In the genomic region with DNA sequence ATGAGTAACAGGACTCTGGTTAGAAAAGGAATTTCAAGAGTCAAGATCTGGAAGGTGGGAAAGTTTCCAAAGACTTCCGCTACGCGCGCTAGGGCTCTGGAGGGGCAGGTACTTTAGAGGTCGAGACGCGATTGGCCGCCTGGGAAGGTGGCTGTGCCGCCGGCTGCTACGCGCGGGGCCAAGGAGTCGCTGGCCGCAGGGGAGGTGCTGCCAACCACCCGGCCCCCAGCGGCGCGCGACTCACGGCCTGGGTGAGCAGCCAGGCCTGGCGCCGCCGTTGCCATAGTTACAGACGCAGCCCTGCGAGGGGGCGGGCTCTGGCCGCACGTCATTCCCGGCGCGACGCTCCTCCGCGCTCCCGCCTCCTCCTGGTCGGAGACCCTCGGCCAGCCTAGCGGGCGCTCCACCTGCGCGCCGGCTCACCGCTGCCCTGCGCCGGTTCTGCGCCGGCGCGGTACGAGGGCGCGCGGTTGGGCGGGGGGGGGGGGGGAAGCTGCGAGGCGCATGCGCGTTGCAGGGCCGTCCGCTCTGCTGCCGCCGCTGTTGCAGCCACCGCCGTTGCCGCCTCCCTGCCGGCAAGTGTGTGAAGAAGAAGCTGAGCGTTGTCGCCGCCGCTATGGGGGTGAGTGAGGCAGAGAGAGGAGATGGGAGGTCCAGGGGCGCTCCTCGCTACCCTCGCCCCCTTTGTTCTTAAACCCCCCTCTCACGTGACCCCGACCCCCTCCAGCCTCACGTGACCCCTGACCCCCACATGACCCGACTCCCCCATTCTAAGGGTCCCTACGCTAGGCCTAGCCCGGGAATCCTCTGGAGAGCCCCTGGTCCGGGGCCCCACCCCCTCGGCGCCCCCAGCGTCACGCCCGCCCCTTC, we compare ENCODE assay signal across 1 cellular context.
TF ChIP-seq lines count a peak whose summit lies in the region.

A gene (plus strand): TSS at position 522 of the 870 bp plus-strand sequence. CDS start 95 bp downstream, at position 617.

TF ChIP-seq in K562, 482 proteins besides CTCF, POLR2A, EP300 and RAD21 (continued from another document and continues in another):
- TF ChIP-seq, protein P1, sequence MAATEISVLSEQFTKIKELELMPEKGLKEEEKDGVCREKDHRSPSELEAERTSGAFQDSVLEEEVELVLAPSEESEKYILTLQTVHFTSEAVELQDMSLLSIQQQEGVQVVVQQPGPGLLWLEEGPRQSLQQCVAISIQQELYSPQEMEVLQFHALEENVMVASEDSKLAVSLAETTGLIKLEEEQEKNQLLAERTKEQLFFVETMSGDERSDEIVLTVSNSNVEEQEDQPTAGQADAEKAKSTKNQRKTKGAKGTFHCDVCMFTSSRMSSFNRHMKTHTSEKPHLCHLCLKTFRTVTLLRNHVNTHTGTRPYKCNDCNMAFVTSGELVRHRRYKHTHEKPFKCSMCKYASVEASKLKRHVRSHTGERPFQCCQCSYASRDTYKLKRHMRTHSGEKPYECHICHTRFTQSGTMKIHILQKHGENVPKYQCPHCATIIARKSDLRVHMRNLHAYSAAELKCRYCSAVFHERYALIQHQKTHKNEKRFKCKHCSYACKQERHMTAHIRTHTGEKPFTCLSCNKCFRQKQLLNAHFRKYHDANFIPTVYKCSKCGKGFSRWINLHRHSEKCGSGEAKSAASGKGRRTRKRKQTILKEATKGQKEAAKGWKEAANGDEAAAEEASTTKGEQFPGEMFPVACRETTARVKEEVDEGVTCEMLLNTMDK (IDR thresholded peaks at IDR 0.05; ENCODE audit: borderline replicate concordance, insufficient read depth, low read depth, low read length, poor library complexity, severe bottlenecking), result no peak
- TF ChIP-seq CCAR2 (IDR thresholded peaks at IDR 0.05; ENCODE audit: low read depth, low read length) (no peak), RCOR1 (IDR thresholded peaks at IDR 0.05; ENCODE audit: borderline replicate concordance in 1 of 2, low read depth in 2 of 2, low read length in 2 of 2) (no peak), ZNF586 (CRISPR knock-in tag; conservative IDR thresholded peaks at IDR 0.05) (no peak), KDM1A (IDR thresholded peaks at IDR 0.05) (no peak), SETDB1 (IDR thresholded peaks at IDR 0.05; ENCODE audit: low read length) (no peak), CBFA2T2 (conservative IDR thresholded peaks at IDR 0.05) (peak; percentile 75), YBX1 (IDR thresholded peaks at IDR 0.05) (no peak), HNRNPH1 (optimal IDR thresholded peaks at IDR 0.05; ENCODE audit: low read depth, low read length) (no peak), CREM (IDR thresholded peaks at IDR 0.05; ENCODE audit: low read depth) (peak; percentile 99), XRCC3 (IDR thresholded peaks at IDR 0.05) (no peak), MTA1 (IDR thresholded peaks at IDR 0.05; ENCODE audit: borderline replicate concordance) (peak; percentile 97), EP400 (IDR thresholded peaks at IDR 0.05) (peak; percentile 21; the same call in 1 of the 2 replicates), SMARCA4 (IDR thresholded peaks at IDR 0.05) (no peak), SMC3 (conservative IDR thresholded peaks at IDR 0.05; ENCODE audit: insufficient read depth, low read depth, low read length) (no peak), CBX1 (IDR thresholded peaks at IDR 0.05; ENCODE audit: low read depth) (no peak), NEUROD1 (IDR thresholded peaks at IDR 0.05; ENCODE audit: borderline replicate concordance, low read depth, low read length, partially characterized antibody) (peak; percentile 37), BDP1 (IDR thresholded peaks at IDR 0.05; ENCODE audit: insufficient read depth, insufficient read length) (no peak), FOSL1 (tag; conservative IDR thresholded peaks at IDR 0.05) (no peak), ZNF212 (CRISPR knock-in tag; IDR thresholded peaks at IDR 0.05) (no peak), GTF2A2 (tag; IDR thresholded peaks at IDR 0.05) (no peak), MEF2D (tag; conservative IDR thresholded peaks at IDR 0.05; ENCODE audit: low read depth) (no peak), FOXK2 (conservative IDR thresholded peaks at IDR 0.05 in 1 of 2, IDR thresholded peaks at IDR 0.05 in 1 of 2; ENCODE audit: low read depth in 2 of 2) (no peak), NR3C1 (CRISPR knock-in tag; IDR thresholded peaks at IDR 0.05) (no peak), ZNF24 (IDR thresholded peaks at IDR 0.05) (0 out of 2 replicates have a peak, but pooled peaks have one; percentile 47), ZC3H8 (IDR thresholded peaks at IDR 0.05) (no peak), FOXJ2 (tag; IDR thresholded peaks at IDR 0.05) (no peak), LCOR (CRISPR knock-in tag; IDR thresholded peaks at IDR 0.05) (no peak), NBN (IDR thresholded peaks at IDR 0.05; ENCODE audit: low read depth) (no peak), NCOA1 (IDR thresholded peaks at IDR 0.05; ENCODE audit: low read depth) (no peak)
- TF ChIP-seq, protein P2, sequence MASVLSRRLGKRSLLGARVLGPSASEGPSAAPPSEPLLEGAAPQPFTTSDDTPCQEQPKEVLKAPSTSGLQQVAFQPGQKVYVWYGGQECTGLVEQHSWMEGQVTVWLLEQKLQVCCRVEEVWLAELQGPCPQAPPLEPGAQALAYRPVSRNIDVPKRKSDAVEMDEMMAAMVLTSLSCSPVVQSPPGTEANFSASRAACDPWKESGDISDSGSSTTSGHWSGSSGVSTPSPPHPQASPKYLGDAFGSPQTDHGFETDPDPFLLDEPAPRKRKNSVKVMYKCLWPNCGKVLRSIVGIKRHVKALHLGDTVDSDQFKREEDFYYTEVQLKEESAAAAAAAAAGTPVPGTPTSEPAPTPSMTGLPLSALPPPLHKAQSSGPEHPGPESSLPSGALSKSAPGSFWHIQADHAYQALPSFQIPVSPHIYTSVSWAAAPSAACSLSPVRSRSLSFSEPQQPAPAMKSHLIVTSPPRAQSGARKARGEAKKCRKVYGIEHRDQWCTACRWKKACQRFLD (CRISPR knock-in tag; IDR thresholded peaks at IDR 0.05), result no peak
- TF ChIP-seq, protein P3, sequence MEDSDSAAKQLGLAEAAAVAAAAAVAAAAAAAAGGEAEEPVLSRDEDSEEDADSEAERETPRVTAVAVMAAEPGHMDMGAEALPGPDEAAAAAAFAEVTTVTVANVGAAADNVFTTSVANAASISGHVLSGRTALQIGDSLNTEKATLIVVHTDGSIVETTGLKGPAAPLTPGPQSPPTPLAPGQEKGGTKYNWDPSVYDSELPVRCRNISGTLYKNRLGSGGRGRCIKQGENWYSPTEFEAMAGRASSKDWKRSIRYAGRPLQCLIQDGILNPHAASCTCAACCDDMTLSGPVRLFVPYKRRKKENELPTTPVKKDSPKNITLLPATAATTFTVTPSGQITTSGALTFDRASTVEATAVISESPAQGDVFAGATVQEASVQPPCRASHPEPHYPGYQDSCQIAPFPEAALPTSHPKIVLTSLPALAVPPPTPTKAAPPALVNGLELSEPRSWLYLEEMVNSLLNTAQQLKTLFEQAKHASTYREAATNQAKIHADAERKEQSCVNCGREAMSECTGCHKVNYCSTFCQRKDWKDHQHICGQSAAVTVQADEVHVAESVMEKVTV (CRISPR knock-in tag; IDR thresholded peaks at IDR 0.05), result no peak
- TF ChIP-seq, protein P4, sequence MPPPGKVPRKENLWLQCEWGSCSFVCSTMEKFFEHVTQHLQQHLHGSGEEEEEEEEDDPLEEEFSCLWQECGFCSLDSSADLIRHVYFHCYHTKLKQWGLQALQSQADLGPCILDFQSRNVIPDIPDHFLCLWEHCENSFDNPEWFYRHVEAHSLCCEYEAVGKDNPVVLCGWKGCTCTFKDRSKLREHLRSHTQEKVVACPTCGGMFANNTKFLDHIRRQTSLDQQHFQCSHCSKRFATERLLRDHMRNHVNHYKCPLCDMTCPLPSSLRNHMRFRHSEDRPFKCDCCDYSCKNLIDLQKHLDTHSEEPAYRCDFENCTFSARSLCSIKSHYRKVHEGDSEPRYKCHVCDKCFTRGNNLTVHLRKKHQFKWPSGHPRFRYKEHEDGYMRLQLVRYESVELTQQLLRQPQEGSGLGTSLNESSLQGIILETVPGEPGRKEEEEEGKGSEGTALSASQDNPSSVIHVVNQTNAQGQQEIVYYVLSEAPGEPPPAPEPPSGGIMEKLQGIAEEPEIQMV (tag; conservative IDR thresholded peaks at IDR 0.05; ENCODE audit: low read depth), result no peak
- TF ChIP-seq, protein P5, sequence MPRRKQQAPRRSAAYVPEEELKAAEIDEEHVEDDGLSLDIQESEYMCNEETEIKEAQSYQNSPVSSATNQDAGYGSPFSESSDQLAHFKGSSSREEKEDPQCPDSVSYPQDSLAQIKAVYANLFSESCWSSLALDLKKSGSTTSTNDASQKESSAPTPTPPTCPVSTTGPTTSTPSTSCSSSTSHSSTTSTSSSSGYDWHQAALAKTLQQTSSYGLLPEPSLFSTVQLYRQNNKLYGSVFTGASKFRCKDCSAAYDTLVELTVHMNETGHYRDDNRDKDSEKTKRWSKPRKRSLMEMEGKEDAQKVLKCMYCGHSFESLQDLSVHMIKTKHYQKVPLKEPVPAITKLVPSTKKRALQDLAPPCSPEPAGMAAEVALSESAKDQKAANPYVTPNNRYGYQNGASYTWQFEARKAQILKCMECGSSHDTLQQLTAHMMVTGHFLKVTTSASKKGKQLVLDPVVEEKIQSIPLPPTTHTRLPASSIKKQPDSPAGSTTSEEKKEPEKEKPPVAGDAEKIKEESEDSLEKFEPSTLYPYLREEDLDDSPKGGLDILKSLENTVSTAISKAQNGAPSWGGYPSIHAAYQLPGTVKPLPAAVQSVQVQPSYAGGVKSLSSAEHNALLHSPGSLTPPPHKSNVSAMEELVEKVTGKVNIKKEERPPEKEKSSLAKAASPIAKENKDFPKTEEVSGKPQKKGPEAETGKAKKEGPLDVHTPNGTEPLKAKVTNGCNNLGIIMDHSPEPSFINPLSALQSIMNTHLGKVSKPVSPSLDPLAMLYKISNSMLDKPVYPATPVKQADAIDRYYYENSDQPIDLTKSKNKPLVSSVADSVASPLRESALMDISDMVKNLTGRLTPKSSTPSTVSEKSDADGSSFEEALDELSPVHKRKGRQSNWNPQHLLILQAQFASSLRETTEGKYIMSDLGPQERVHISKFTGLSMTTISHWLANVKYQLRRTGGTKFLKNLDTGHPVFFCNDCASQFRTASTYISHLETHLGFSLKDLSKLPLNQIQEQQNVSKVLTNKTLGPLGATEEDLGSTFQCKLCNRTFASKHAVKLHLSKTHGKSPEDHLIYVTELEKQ (CRISPR knock-in tag; IDR thresholded peaks at IDR 0.05), result no peak
- TF ChIP-seq, protein P6, sequence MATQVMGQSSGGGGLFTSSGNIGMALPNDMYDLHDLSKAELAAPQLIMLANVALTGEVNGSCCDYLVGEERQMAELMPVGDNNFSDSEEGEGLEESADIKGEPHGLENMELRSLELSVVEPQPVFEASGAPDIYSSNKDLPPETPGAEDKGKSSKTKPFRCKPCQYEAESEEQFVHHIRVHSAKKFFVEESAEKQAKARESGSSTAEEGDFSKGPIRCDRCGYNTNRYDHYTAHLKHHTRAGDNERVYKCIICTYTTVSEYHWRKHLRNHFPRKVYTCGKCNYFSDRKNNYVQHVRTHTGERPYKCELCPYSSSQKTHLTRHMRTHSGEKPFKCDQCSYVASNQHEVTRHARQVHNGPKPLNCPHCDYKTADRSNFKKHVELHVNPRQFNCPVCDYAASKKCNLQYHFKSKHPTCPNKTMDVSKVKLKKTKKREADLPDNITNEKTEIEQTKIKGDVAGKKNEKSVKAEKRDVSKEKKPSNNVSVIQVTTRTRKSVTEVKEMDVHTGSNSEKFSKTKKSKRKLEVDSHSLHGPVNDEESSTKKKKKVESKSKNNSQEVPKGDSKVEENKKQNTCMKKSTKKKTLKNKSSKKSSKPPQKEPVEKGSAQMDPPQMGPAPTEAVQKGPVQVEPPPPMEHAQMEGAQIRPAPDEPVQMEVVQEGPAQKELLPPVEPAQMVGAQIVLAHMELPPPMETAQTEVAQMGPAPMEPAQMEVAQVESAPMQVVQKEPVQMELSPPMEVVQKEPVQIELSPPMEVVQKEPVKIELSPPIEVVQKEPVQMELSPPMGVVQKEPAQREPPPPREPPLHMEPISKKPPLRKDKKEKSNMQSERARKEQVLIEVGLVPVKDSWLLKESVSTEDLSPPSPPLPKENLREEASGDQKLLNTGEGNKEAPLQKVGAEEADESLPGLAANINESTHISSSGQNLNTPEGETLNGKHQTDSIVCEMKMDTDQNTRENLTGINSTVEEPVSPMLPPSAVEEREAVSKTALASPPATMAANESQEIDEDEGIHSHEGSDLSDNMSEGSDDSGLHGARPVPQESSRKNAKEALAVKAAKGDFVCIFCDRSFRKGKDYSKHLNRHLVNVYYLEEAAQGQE (CRISPR knock-in tag; IDR thresholded peaks at IDR 0.05; ENCODE audit: low read depth), result peak; percentile 59; the same call in 1 of the 2 replicates
- TF ChIP-seq, protein P7, sequence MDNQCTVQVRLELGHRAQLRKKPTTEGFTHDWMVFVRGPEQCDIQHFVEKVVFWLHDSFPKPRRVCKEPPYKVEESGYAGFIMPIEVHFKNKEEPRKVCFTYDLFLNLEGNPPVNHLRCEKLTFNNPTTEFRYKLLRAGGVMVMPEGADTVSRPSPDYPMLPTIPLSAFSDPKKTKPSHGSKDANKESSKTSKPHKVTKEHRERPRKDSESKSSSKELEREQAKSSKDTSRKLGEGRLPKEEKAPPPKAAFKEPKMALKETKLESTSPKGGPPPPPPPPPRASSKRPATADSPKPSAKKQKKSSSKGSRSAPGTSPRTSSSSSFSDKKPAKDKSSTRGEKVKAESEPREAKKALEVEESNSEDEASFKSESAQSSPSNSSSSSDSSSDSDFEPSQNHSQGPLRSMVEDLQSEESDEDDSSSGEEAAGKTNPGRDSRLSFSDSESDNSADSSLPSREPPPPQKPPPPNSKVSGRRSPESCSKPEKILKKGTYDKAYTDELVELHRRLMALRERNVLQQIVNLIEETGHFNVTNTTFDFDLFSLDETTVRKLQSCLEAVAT (IDR thresholded peaks at IDR 0.05), result no peak
- TF ChIP-seq, protein P8, sequence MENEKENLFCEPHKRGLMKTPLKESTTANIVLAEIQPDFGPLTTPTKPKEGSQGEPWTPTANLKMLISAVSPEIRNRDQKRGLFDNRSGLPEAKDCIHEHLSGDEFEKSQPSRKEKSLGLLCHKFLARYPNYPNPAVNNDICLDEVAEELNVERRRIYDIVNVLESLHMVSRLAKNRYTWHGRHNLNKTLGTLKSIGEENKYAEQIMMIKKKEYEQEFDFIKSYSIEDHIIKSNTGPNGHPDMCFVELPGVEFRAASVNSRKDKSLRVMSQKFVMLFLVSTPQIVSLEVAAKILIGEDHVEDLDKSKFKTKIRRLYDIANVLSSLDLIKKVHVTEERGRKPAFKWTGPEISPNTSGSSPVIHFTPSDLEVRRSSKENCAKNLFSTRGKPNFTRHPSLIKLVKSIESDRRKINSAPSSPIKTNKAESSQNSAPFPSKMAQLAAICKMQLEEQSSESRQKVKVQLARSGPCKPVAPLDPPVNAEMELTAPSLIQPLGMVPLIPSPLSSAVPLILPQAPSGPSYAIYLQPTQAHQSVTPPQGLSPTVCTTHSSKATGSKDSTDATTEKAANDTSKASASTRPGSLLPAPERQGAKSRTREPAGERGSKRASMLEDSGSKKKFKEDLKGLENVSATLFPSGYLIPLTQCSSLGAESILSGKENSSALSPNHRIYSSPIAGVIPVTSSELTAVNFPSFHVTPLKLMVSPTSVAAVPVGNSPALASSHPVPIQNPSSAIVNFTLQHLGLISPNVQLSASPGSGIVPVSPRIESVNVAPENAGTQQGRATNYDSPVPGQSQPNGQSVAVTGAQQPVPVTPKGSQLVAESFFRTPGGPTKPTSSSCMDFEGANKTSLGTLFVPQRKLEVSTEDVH (IDR thresholded peaks at IDR 0.05; ENCODE audit: low read depth, partially characterized antibody), result no peak
- TF ChIP-seq, protein P9, sequence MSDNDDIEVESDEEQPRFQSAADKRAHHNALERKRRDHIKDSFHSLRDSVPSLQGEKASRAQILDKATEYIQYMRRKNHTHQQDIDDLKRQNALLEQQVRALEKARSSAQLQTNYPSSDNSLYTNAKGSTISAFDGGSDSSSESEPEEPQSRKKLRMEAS (CRISPR knock-in tag; IDR thresholded peaks at IDR 0.05), result peak; percentile 72
